In genomic region chr7:104878577-104878976, GRCh38 we compare ENCODE assay signal across 1 cellular context.
TF ChIP-seq lines count a peak whose summit lies in the region.

No MANE protein-coding gene starts in this region.

TF ChIP-seq in SK-N-SH, 30 proteins besides CTCF, POLR2A, EP300 and RAD21 (continued from another document):
- TF ChIP-seq SIN3A (IDR thresholded peaks at IDR 0.05; ENCODE audit: borderline replicate concordance, low read depth, low read length) (no peak), USF2 (IDR thresholded peaks at IDR 0.05; ENCODE audit: borderline replicate concordance, low read depth, low read length) (no peak)
